Comparison of ENCODE assay signal across 23 cellular contexts in genomic region chr2:2022941-2023586, GRCh38.
A peak's percentile ranks its signal among the peaks of the same experiment; 100 is the strongest.
DNase-seq lines count a peak whose midpoint lies in the region; ATAC-seq, FAIRE-seq and TF ChIP-seq lines count a peak whose summit lies in the region.
"Had no signal": no experiment of that assay in that cellular context is flagged by ENCODE, and none has a peak within 500 bp of the region (broad histone marks: within the 10 kb centered on the region; RNA-seq: fewer than 3 reads in every experiment).

No MANE protein-coding gene starts in this region.

- ATAC-seq in HG03521 (IDR thresholded peaks at IDR 0.05; ENCODE audit: unreplicated experiment) (no peak), HG03135 (IDR thresholded peaks at IDR 0.05; ENCODE audit: unreplicated experiment) (no peak)
- ATAC-seq: CD8-positive, alpha-beta T cell; HCT116 had no signal

- no peaks in the 10 kb centered on the region for H3K9me3 Mint-ChIP-seq in MCF 10A (ENCODE audit: unreplicated experiment)
- H3K9me3 Mint-ChIP-seq in osteocyte (ENCODE audit: unreplicated experiment) = no peaks in the 10 kb centered on the region
- H3K9me3 Mint-ChIP-seq: CD8-positive, alpha-beta T cell had no signal

- dilution Hi-C loops in mammary epithelial cell (cut with HindIII; ENCODE audit: low sequenced_read_pairs) = no loop called here

- H3K9me3 ChIP-seq in mammary epithelial cell (replicated peaks; ENCODE audit: insufficient read depth, low read length) = peaks cover 30% of the 10 kb centered on the region
- H3K9me3 ChIP-seq: Caco-2 had no signal

- H3K4me1 ChIP-seq in mammary epithelial cell (ENCODE audit: insufficient read depth, low read length) = no peaks in the 10 kb centered on the region
- H3K4me1 ChIP-seq: Caco-2 had no signal

- no peak overlapping the region for H3K4me3 ChIP-seq in mammary epithelial cell (replicated peaks in 1 of 3; ENCODE audit: insufficient read depth in 1 of 3, low read depth in 2 of 3, low read length in 3 of 3)
- H3K4me3 ChIP-seq: BLaER1 had no signal

- no peak overlapping the region for H3K4me2 ChIP-seq in mammary epithelial cell (ENCODE audit: insufficient read depth, low read depth, low read length)
- H3K4me2 ChIP-seq: BLaER1 had no signal

- no peak for FAIRE-seq in D721Med (lab: Jason Lieb, UNC)
- FAIRE-seq: A204.1, GM12891, GM18507 had no signal

- H3K27ac ChIP-seq in mammary epithelial cell (ENCODE audit: insufficient read depth, low read depth, low read length) = no peak overlapping the region
- H3K27ac ChIP-seq: 22Rv1, BLaER1, C4-2B had no signal

- WGBS in mammary epithelial cell (ENCODE audit: low coverage, missing lambda C conversion rate) = 48% methylated on average over 6 of the region's 9 CpGs

- H3K27ac Mint-ChIP-seq in MCF 10A (ENCODE audit: low read depth, unreplicated experiment) = no peak overlapping the region
- no peak overlapping the region for H3K27ac Mint-ChIP-seq in osteocyte (ENCODE audit: unreplicated experiment)
- H3K27ac Mint-ChIP-seq: B cell; CD4-positive, CD25-positive, alpha-beta regulatory T cell; CD8-positive, alpha-beta T cell; H9 had no signal

- BruUV-seq in MCF 10A (replicated peaks; lab: Mats Ljungman, UMichigan) = no TSS peak
- BruUV-seq in mammary epithelial cell (replicated peaks; lab: Mats Ljungman, UMichigan) = no TSS peak

- H3K36me3 ChIP-seq in mammary epithelial cell (ENCODE audit: insufficient read depth, low read length) = no peaks in the 10 kb centered on the region
- H3K36me3 ChIP-seq: BLaER1 had no signal

- H3K36me3 Mint-ChIP-seq in MCF 10A (ENCODE audit: insufficient read depth, unreplicated experiment) = no peaks in the 10 kb centered on the region
- H3K36me3 Mint-ChIP-seq in osteocyte (ENCODE audit: unreplicated experiment) = no peaks in the 10 kb centered on the region
- H3K36me3 Mint-ChIP-seq: CD4-positive, CD25-positive, alpha-beta regulatory T cell; CD8-positive, alpha-beta T cell had no signal

- in situ Hi-C loops in mammary epithelial cell (cut with MboI; ENCODE audit: low sequenced_read_pairs in 2 of 2) = no loop called here

- POLR2A ChIA-PET in MCF 10A (lab: Yijun Ruan, JAX) = no interaction called here

- no peak for TF ChIP-seq CTCF in MCF 10A (IDR thresholded peaks at IDR 0.05; ENCODE audit: unreplicated experiment)
- no peak for TF ChIP-seq CTCF in mammary epithelial cell (conservative IDR thresholded peaks at IDR 0.05 in 1 of 2, IDR thresholded peaks at IDR 0.05 in 1 of 2; ENCODE audit: extremely low read depth in 1 of 2, insufficient read depth in 1 of 2, low read depth in 1 of 2, low read length in 2 of 2)
- TF ChIP-seq CTCF in osteocyte (IDR thresholded peaks at IDR 0.05) = no peak
- TF ChIP-seq CTCF in D721Med (IDR thresholded peaks at IDR 0.05; ENCODE audit: insufficient read depth, missing control alignments) = no peak

- DNase-seq in MCF 10A (ENCODE audit: unreplicated experiment) (peak; percentile 57), mammary epithelial cell (no peak), SW480 (ENCODE audit: low spot score) (peak; percentile 58), islet precursor cell (peak; percentile 50), osteocyte (ENCODE audit: extremely low spot score, unreplicated experiment) (peak; percentile 60), D721Med (ENCODE audit: insufficient read length, low spot score) (no peak)
- DNase-seq: Caco-2; CD4-positive, CD25-positive, alpha-beta regulatory T cell; CD8-positive, alpha-beta T cell; DMS 273 treated with DMSO at 0.1 percent for 48 hours; DMS79; GF-D8; H9 had no signal

- no peaks in the 10 kb centered on the region for H3K27me3 ChIP-seq in mammary epithelial cell (ENCODE audit: insufficient read depth, low read length)
- H3K27me3 ChIP-seq: BLaER1 had no signal

- H3K79me2 ChIP-seq in mammary epithelial cell (ENCODE audit: insufficient read depth, low read length) = no peaks in the 10 kb centered on the region

- H3K9ac ChIP-seq in mammary epithelial cell (ENCODE audit: insufficient read depth, low read length) = no peak overlapping the region
- H3K9ac ChIP-seq: BLaER1 had no signal

- H4K20me1 ChIP-seq in mammary epithelial cell (ENCODE audit: insufficient read depth, low read length) = no peaks in the 10 kb centered on the region
- H4K20me1 ChIP-seq: BLaER1 had no signal

- intact Hi-C loops in MCF 10A (cut with micrococcal nuclease) = loop anchor here (10.0 kb wide), 1 partner anchor 98 kb away; no protein-coding TSS in a partner anchor
- intact Hi-C loops in mammary epithelial cell (cut with micrococcal nuclease) = no loop called here

- CTCF ChIA-PET in MCF 10A (lab: Yijun Ruan, JAX) = no interaction called here
- CTCF ChIA-PET in mammary epithelial cell (lab: Charles Lee; ENCODE audit: low non-redundant PET) = no interaction called here

- H3K4me1 Mint-ChIP-seq in MCF 10A (ENCODE audit: insufficient read depth, unreplicated experiment) (peaks cover 6% of the 10 kb centered on the region), osteocyte (ENCODE audit: unreplicated experiment) (peaks cover 14% of the 10 kb centered on the region)
- H3K4me1 Mint-ChIP-seq: B cell; CD4-positive, CD25-positive, alpha-beta regulatory T cell had no signal

- no peak overlapping the region for H2AFZ ChIP-seq in mammary epithelial cell (ENCODE audit: low read depth, low read length)

- H3K27me3 Mint-ChIP-seq in MCF 10A (ENCODE audit: insufficient read depth, unreplicated experiment) (no peaks in the 10 kb centered on the region), osteocyte (ENCODE audit: unreplicated experiment) (no peaks in the 10 kb centered on the region)
- H3K27me3 Mint-ChIP-seq: B cell; CD4-positive, CD25-positive, alpha-beta regulatory T cell had no signal

- H3K4me3 Mint-ChIP-seq in MCF 10A (ENCODE audit: unreplicated experiment) (no peak overlapping the region), osteocyte (ENCODE audit: unreplicated experiment) (no peak overlapping the region)
- H3K4me3 Mint-ChIP-seq: B cell; CD4-positive, CD25-positive, alpha-beta regulatory T cell; CD8-positive, alpha-beta T cell; H9 had no signal

Comparison
In these comparisons a context has a peak if more than half of its experiments do, and no peak if none do; other contexts are left out.
1. DNase-seq: peak in MCF 10A (single experiment), SW480 (single experiment), islet precursor cell (single experiment) and osteocyte (single experiment); none in mammary epithelial cell (single experiment) and D721Med (single experiment).